ENCODE assay signal across 1 cellular context in genomic region chr5:90477073-90477472, GRCh38.
TF ChIP-seq lines count a peak whose summit lies in the region.

No MANE protein-coding gene starts in this region.

TF ChIP-seq in H1, 55 proteins besides CTCF, POLR2A, EP300 and RAD21:
- TF ChIP-seq ATF2 (IDR thresholded peaks at IDR 0.05; ENCODE audit: low read length) (peak; percentile 46; the same call in 1 of the 2 replicates), MAX (IDR thresholded peaks at IDR 0.05) (peak; percentile 68), SUZ12 (IDR thresholded peaks at IDR 0.05; ENCODE audit: low read length) (no peak), TAF7 (optimal IDR thresholded peaks at IDR 0.05; ENCODE audit: borderline replicate concordance, low read depth, low read length) (no peak), KDM1A (IDR thresholded peaks at IDR 0.05; ENCODE audit: borderline replicate concordance, low read length) (no peak), SP1 (IDR thresholded peaks at IDR 0.05; ENCODE audit: low read depth, low read length) (0 out of 2 replicates have a peak, but pooled peaks have one; percentile 22), TEAD4 (IDR thresholded peaks at IDR 0.05; ENCODE audit: low read depth, low read length) (peak; percentile 69; the same call in 1 of the 2 replicates), HDAC2 (IDR thresholded peaks at IDR 0.05; ENCODE audit: borderline replicate concordance in 1 of 2, low read depth in 2 of 2, low read length in 2 of 2) (peak; percentile 55 to 87; a peak in 2 of 4 replicates), SAP30 (IDR thresholded peaks at IDR 0.05; ENCODE audit: insufficient read depth, insufficient replicate concordance, low read length) (peak; percentile 53), JUND (IDR thresholded peaks at IDR 0.05; ENCODE audit: low read length) (0 out of 2 replicates have a peak, but pooled peaks have one; percentile 4), EGR1 (IDR thresholded peaks at IDR 0.05; ENCODE audit: borderline replicate concordance, low read depth, low read length) (no peak), CTBP2 (IDR thresholded peaks at IDR 0.05; ENCODE audit: borderline replicate concordance, insufficient read depth, insufficient read length, low read length) (peak; percentile 75), BACH1 (IDR thresholded peaks at IDR 0.05; ENCODE audit: low read length) (peak; percentile 59; the same call in 1 of the 2 replicates), YY1 (IDR thresholded peaks at IDR 0.05; ENCODE audit: low read depth, low read length) (peak; percentile 68; the same call in 1 of the 2 replicates), CBX8 (IDR thresholded peaks at IDR 0.05; ENCODE audit: borderline replicate concordance, low read depth, low read length) (no peak), SIN3A (conservative IDR thresholded peaks at IDR 0.05 in 1 of 2, IDR thresholded peaks at IDR 0.05 in 1 of 2; ENCODE audit: low read depth in 1 of 2, low read length in 2 of 2) (peak in 1 of 2 experiments; percentile 91; a peak in 2 of 4 replicates), USF2 (IDR thresholded peaks at IDR 0.05; ENCODE audit: low read length) (0 out of 2 replicates have a peak, but pooled peaks have one; percentile 30), SIX5 (IDR thresholded peaks at IDR 0.05; ENCODE audit: low read depth, low read length) (no peak), SP4 (IDR thresholded peaks at IDR 0.05; ENCODE audit: low read length) (no peak)
